Comparison of ENCODE assay signal across 8 cellular contexts in the genomic region with DNA sequence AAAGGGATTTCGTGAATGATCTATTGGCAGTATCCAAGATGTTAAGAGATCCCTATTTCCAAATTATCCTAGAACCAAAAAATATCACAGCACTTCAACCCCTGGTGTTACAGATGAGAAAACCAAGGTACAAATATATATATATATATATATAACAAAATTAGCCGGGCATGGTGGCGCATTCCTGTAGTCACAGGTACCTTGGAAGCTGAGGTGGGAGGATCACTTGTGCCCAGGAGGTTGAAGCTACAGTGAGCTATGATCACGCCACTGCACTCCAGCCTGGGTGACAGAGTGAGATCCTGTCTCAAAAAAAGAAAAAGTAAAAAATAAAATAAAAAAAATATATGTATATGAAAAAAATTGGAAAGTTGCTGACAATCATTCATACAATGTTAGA. TPM values are rescaled to one million over a fixed set of nuclear protein-coding genes. Genes with fewer than 3 reads are reported as not detected.
A peak's percentile ranks its signal among the peaks of the same experiment; 100 is the strongest.
DNase-seq lines count a peak whose midpoint lies in the region; ATAC-seq and TF ChIP-seq lines count a peak whose summit lies in the region.

No MANE protein-coding gene starts in this region.

- TF ChIP-seq CTCF in AG04449 (IDR thresholded peaks at IDR 0.05; ENCODE audit: insufficient read depth, low read length, missing control alignments) (no peak), natural killer cell (IDR thresholded peaks at IDR 0.05) (no peak)

- peaks cover 34% of the 10 kb centered on the region for H3K4me1 ChIP-seq in Karpas-422 (ENCODE audit: low read length)

- peaks cover 49 to 74% of the 10 kb centered on the region in 2 donors for H3K4me1 Mint-ChIP-seq in natural killer cell

- H3K9ac ChIP-seq in Karpas-422 (ENCODE audit: low read length): peak overlapping the region; percentile 83

- H3K27me3 ChIP-seq in Karpas-422 (ENCODE audit: low read length): no peaks in the 10 kb centered on the region

- no peaks in the 10 kb centered on the region for H3K9me2 ChIP-seq in Karpas-422 (replicated peaks; ENCODE audit: insufficient read depth, low read length)

- peaks cover 8% of the 10 kb centered on the region for H3K79me2 ChIP-seq in Karpas-422 (ENCODE audit: low read length)

- H2AFZ ChIP-seq in Karpas-422 (ENCODE audit: low read length): peak overlapping the region; percentile 99; the same call in 1 of the 2 replicates

- intact Hi-C loops in natural killer cell (cut with micrococcal nuclease): loop anchor here (10.0 kb wide), 1 partner anchor 188 kb away; no protein-coding TSS in a partner anchor

- H4K20me1 ChIP-seq in Karpas-422 (ENCODE audit: insufficient read depth, low read depth, low read length): no peaks in the 10 kb centered on the region

- CTCF ChIA-PET in AG04449 (lab: Yijun Ruan, JAX): interaction anchor here (0.7 kb wide), 1 partner anchor 64 kb away, joined by 3 read pairs; no protein-coding TSS in a partner anchor

- H3K36me3 ChIP-seq in Karpas-422 (ENCODE audit: insufficient read depth, low read length): no peaks in the 10 kb centered on the region

- ATAC-seq in natural killer cell (no peak), GM19328 (IDR thresholded peaks at IDR 0.05; ENCODE audit: unreplicated experiment) (no peak)

- peak overlapping the region; percentile 98 to 100 for H3K27ac Mint-ChIP-seq in natural killer cell

- peak overlapping the region; percentile 85 for H3K4me2 ChIP-seq in Karpas-422 (ENCODE audit: low read depth, low read length, poor library complexity, severe bottlenecking)

- POLR2A ChIA-PET in AG04449 (lab: Yijun Ruan, JAX): interaction anchor here (0.7 kb wide), 1 partner anchor 9 kb away, joined by 5 read pairs; no protein-coding TSS in a partner anchor

- peak overlapping the region; percentile 93 for H3K4me3 ChIP-seq in AG04449 (ENCODE audit: low read depth, low read length)
- H3K4me3 ChIP-seq in Karpas-422 (ENCODE audit: low read length): peak overlapping the region; percentile 81

- DNase-seq in AG04449 (ENCODE audit: low read depth, low spot score) (no peak), Karpas-422 (no peak), natural killer cell (no peak), ureter (ENCODE audit: low spot score) (no peak), NCI-H1105 treated with DMSO at 0.1 percent for 48 hours (lab: John Stamatoyannopoulos, UW) (no peak), hypothalamus (lab: John Stamatoyannopoulos, UW) (no peak)

- H3K36me3 Mint-ChIP-seq in natural killer cell: no peaks in the 10 kb centered on the region

- no peaks in the 10 kb centered on the region for H3K9me3 ChIP-seq in Karpas-422 (ENCODE audit: low read length)

- H3K9me3 Mint-ChIP-seq in natural killer cell: no peaks in the 10 kb centered on the region

- no peaks in the 10 kb centered on the region for H3K27me3 Mint-ChIP-seq in natural killer cell (ENCODE audit: low read depth in 2 of 2)

- peak overlapping the region; percentile 90 for H3K27ac ChIP-seq in Karpas-422 (ENCODE audit: low read length)
- H3K27ac ChIP-seq in cingulate gyrus (ENCODE audit: low read depth, low read length): peak overlapping the region; percentile 99

- H3K4me3 Mint-ChIP-seq in natural killer cell: peak overlapping the region; percentile 99

RNA-seq across cellular contexts. Expression of a gene that starts 0.6 kb away (rescaled TPM):
- 14.3 and 30.7 TPM in 2 replicates for total RNA-seq in Karpas-422 (2014; rRNA removed; shearing (Covaris generic); ENCODE audit: low replicate concordance)
- total RNA-seq in natural killer cell (10 to 100 TPM; 71.1 to 85.3 (median 84.7) TPM), ureter (47.0 TPM)

RNA-seq across cellular contexts. Expression of a gene that starts 1.9 kb away (rescaled TPM):
- total RNA-seq in Karpas-422 (2014; rRNA removed; shearing (Covaris generic); ENCODE audit: low replicate concordance): 0.18 and 0.41 TPM in 2 replicates
- total RNA-seq in natural killer cell: 10 to 100 TPM; 64.9 to 84.8 (median 83.0) TPM
- 11.0 TPM for total RNA-seq in ureter

RNA-seq across cellular contexts. Expression of a gene that starts 14.1 kb away (rescaled TPM):
- not detected in 2 replicates for total RNA-seq in Karpas-422 (2014; rRNA removed; shearing (Covaris generic); ENCODE audit: low replicate concordance)
- not detected for total RNA-seq in natural killer cell
- not detected for total RNA-seq in ureter

RNA-seq across cellular contexts. Expression of a gene that starts 20.4 kb away (rescaled TPM):
- total RNA-seq in Karpas-422 (2014; rRNA removed; shearing (Covaris generic); ENCODE audit: low replicate concordance): not detected in 2 replicates
- total RNA-seq in natural killer cell (not detected), ureter (not detected)

RNA-seq across cellular contexts. Expression of a gene that starts 46.3 kb away (rescaled TPM):
- total RNA-seq in Karpas-422 (2014; rRNA removed; shearing (Covaris generic); ENCODE audit: low replicate concordance): not detected in 2 replicates
- total RNA-seq in natural killer cell: not detected
- total RNA-seq in ureter: 127 TPM
